Comparison of ENCODE assay signal across 14 cellular contexts in genomic region chr9:36793277-36793676, GRCh38.
DNase-seq lines count a peak whose midpoint lies in the region; TF ChIP-seq lines count a peak whose summit lies in the region.
"Had no signal": no experiment of that assay in that cellular context is flagged by ENCODE, and none has a peak within 500 bp of the region (broad histone marks: within the 10 kb centered on the region; RNA-seq: fewer than 3 reads in every experiment).

No MANE protein-coding gene starts in this region.

- H3K36me3 ChIP-seq in Caco-2 (ENCODE audit: control insufficient read depth, insufficient read depth, low read length), result no peaks in the 10 kb centered on the region
- H3K36me3 ChIP-seq: ascending aorta, left lung, pancreas, SJCRH30, thyroid gland had no signal

- no peaks in the 10 kb centered on the region for H3K36me3 Mint-ChIP-seq in Caco-2 (ENCODE audit: insufficient read depth, unreplicated experiment)

- CTCF ChIA-PET in Caco-2 (lab: Charles Lee), result no interaction called here

- no peak overlapping the region for H3K27ac ChIP-seq in 22Rv1
- H3K27ac ChIP-seq: ascending aorta, left lung, pancreas, SJCRH30, thyroid gland had no signal

- no peaks in the 10 kb centered on the region for H3K4me1 ChIP-seq in Caco-2
- H3K4me1 ChIP-seq: ascending aorta, left lung, pancreas, thyroid gland had no signal

- H3K27ac Mint-ChIP-seq in Caco-2 (ENCODE audit: unreplicated experiment), result no peak overlapping the region

- H3K4me1 Mint-ChIP-seq in Caco-2 (ENCODE audit: low read depth, unreplicated experiment), result no peaks in the 10 kb centered on the region

- POLR2A ChIA-PET in Caco-2 (lab: Charles Lee), result no interaction called here

- BruUV-seq in Caco-2 (replicated peaks; lab: Mats Ljungman, UMichigan), result no TSS peak

- DNase-seq in Caco-2 (peak in 1 of 2 experiments; percentile 22), NCI-H2029 treated with DMSO at 0.1 percent for 48 hours (lab: John Stamatoyannopoulos, UW) (peak; percentile 34), epithelial cell of proximal tubule (ENCODE audit: low read depth) (no peak), posterior cingulate gyrus (no peak), A172 (ENCODE audit: low spot score) (no peak), NCI-H1694 treated with DMSO at 0.1 percent for 48 hours (lab: John Stamatoyannopoulos, UW) (no peak), NCI-H1436 (lab: John Stamatoyannopoulos, UW) (no peak)
- DNase-seq: left lung, NCI-H2081 treated with DMSO at 0.1 percent for 48 hours, pancreas, thyroid gland had no signal

- peaks cover 2% of the 10 kb centered on the region for H3K27me3 Mint-ChIP-seq in Caco-2 (ENCODE audit: insufficient read depth, unreplicated experiment)

- H3K9me3 Mint-ChIP-seq in Caco-2 (ENCODE audit: unreplicated experiment), result peaks cover 17% of the 10 kb centered on the region

- H3K4me3 ChIP-seq in Caco-2 (ENCODE audit: low read depth, low read length), result no peak overlapping the region
- H3K4me3 ChIP-seq in epithelial cell of proximal tubule (ENCODE audit: low read depth, low read length), result no peak overlapping the region
- H3K4me3 ChIP-seq: ascending aorta, left lung, pancreas, SJCRH30, thyroid gland had no signal

- intact Hi-C loops in Caco-2 (cut with micrococcal nuclease; ENCODE audit: unreplicated experiment) (loop anchor here (10.0 kb wide), 1 partner anchor 202 kb away; no protein-coding TSS in a partner anchor), posterior cingulate gyrus (cut with DNase I) (loop anchor here (10.0 kb wide), 1 partner anchor 202 kb away; no protein-coding TSS in a partner anchor)

- H3K4me3 Mint-ChIP-seq in Caco-2 (ENCODE audit: unreplicated experiment), result no peak overlapping the region

- H3K9me3 ChIP-seq in Caco-2, result 0 out of 2 replicates have a peak, but pooled peaks cover 8% of the 10 kb centered on the region
- H3K9me3 ChIP-seq: pancreas, SJCRH30, thyroid gland had no signal

- H3K27me3 ChIP-seq in Caco-2 (replicated peaks; ENCODE audit: control insufficient read depth, insufficient read depth, low read length), result no peaks in the 10 kb centered on the region
- H3K27me3 ChIP-seq: ascending aorta, left lung, pancreas, SJCRH30, thyroid gland had no signal

- TF ChIP-seq CTCF in 22Rv1 (IDR thresholded peaks at IDR 0.05), result peak; percentile 52
- TF ChIP-seq CTCF in Caco-2 (IDR thresholded peaks at IDR 0.05; ENCODE audit: insufficient read depth in 1 of 2, low read depth in 1 of 2, low read length in 1 of 2, severe bottlenecking in 1 of 2, unreplicated experiment in 1 of 2), result peak; percentile 1 to 42
- peak; percentile 48 for TF ChIP-seq CTCF in epithelial cell of proximal tubule (conservative IDR thresholded peaks at IDR 0.05; ENCODE audit: low read depth, low read length)
